ENCODE assay signal across 8 cellular contexts in the genomic region with DNA sequence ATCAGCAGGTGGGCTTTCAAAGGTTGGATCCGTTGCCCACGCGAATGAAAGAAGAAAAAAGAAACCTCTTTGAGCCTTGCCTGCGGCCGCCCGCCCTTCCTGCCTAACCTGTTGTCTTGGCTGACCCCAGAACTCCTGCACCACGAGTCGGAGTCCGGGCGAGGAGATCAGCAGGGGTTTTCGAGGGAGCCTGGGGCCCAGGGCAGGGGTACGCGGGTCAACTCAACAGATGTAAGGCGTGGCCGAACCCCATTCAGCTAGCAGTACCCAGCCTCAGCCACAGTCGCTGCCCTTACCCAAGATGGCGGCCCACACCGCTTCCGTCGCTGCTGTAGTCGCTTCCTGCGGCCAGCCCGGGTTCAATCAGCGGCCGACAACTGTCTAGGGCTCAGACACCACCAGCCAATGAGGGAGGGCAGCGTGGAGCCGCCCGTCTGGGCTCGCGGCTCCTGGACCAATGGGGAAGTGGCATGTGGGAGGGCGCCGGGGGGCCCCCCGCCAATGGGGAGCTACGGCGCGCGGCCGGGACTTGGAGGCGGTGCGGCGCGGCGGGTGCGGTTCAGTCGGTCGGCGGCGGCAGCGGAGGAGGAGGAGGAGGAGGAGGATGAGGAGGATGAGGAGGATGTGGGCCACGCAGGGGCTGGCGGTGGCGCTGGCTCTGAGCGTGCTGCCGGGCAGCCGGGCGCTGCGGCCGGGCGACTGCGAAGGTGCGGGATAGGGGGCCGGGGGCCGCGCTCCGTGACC. TPM values are rescaled to one million over a fixed set of nuclear protein-coding genes. Genes with fewer than 3 reads are reported as not detected.
DNase-seq lines count a peak whose midpoint lies in the region; ATAC-seq, FAIRE-seq and TF ChIP-seq lines count a peak whose summit lies in the region.

A gene (plus strand): TSS at position 562 of the 744 bp plus-strand sequence. CDS start 52 bp downstream, at position 614.

- no peak for TF ChIP-seq CTCF in astrocyte (IDR thresholded peaks at IDR 0.05; ENCODE audit: insufficient read depth, low read depth, low read length)
- TF ChIP-seq CTCF in vagina (IDR thresholded peaks at IDR 0.05): no peak

- H3K27ac ChIP-seq in astrocyte (ENCODE audit: low read depth, low read length) (peak within 1 kb of the TSS; percentile 98), right cardiac atrium (ENCODE audit: low read length) (peak within 1 kb of the TSS; percentile 91), vagina (peak within 1 kb of the TSS; percentile 87)

- H3K4me1 Mint-ChIP-seq in astrocyte (ENCODE audit: low read depth, unreplicated experiment): peaks cover 23% of the 10 kb centered on the region

- H3K4me3 Mint-ChIP-seq in astrocyte (ENCODE audit: unreplicated experiment): peak within 1 kb of the TSS; percentile 100

- H3K27me3 Mint-ChIP-seq in astrocyte (ENCODE audit: low read depth, unreplicated experiment): no peaks in the 10 kb centered on the region

- intact Hi-C loops in right cardiac atrium (cut with DNase I): loop anchor here in 2 of 4 donors (10.0 kb wide), 1 partner anchor 770 kb away; a partner anchor contains a TSS
- intact Hi-C loops in vagina (cut with DNase I): loop anchor here (5.0 kb wide), 1 partner anchor 768 kb away; a partner anchor contains a TSS

- ATAC-seq in GM18505 (IDR thresholded peaks at IDR 0.05; ENCODE audit: unreplicated experiment) (peak; percentile 92), HG02973 (IDR thresholded peaks at IDR 0.05; ENCODE audit: unreplicated experiment) (peak; percentile 92), right cardiac atrium (peak; percentile 98 to 99)

- H3K9me3 ChIP-seq in astrocyte (ENCODE audit: insufficient read depth, low read depth, low read length) (no peaks in the 10 kb centered on the region), right cardiac atrium (ENCODE audit: control insufficient read depth, low read length) (no peaks in the 10 kb centered on the region), vagina (no peaks in the 10 kb centered on the region)

- H3K4me1 ChIP-seq in astrocyte (ENCODE audit: insufficient read depth, low read length) (peaks cover 32% of the 10 kb centered on the region), right cardiac atrium (ENCODE audit: control insufficient read depth, insufficient read depth, low read length) (peaks cover 1% of the 10 kb centered on the region), vagina (peaks cover 55% of the 10 kb centered on the region)

- FAIRE-seq in astrocyte (lab: Jason Lieb, UNC): no peak

- H3K27ac Mint-ChIP-seq in astrocyte (ENCODE audit: unreplicated experiment): peak within 1 kb of the TSS; percentile 99

- peak within 1 kb of the TSS; percentile 90 for H3K4me2 ChIP-seq in astrocyte (ENCODE audit: low read length)

- no peaks in the 10 kb centered on the region for H3K9me3 Mint-ChIP-seq in astrocyte (ENCODE audit: unreplicated experiment)

- H3K27me3 ChIP-seq in astrocyte (ENCODE audit: insufficient read depth, low read length) (no peaks in the 10 kb centered on the region), right cardiac atrium (ENCODE audit: control insufficient read depth, insufficient read depth) (no peaks in the 10 kb centered on the region), vagina (no peaks in the 10 kb centered on the region)

- peaks cover 59% of the 10 kb centered on the region for H3K79me2 ChIP-seq in astrocyte (ENCODE audit: insufficient read depth, low read length)

- H2AFZ ChIP-seq in astrocyte (ENCODE audit: low read depth, low read length): peak within 1 kb of the TSS; percentile 97

- peak within 1 kb of the TSS; percentile 100 for H3K9ac ChIP-seq in astrocyte (ENCODE audit: low read length)

- DNase-seq in NCI-H2029 (lab: John Stamatoyannopoulos, UW) (peak; percentile 78), T-helper 22 cell (ENCODE audit: low read depth) (peak; percentile 98), astrocyte (ENCODE audit: low read depth) (peak; percentile 94), right cardiac atrium (peak; percentile 99), putamen (ENCODE audit: low spot score) (peak; percentile 99), vagina (ENCODE audit: extremely low spot score in 2 of 2) (peak in 1 of 2 donors; percentile 99)

- H3K36me3 ChIP-seq in astrocyte (ENCODE audit: insufficient read depth, low read length) (peaks cover 18% of the 10 kb centered on the region), vagina (peaks cover 0 to 7% of the 10 kb centered on the region in 2 donors)

- H3K4me3 ChIP-seq in astrocyte (ENCODE audit: insufficient read depth, low read depth, low read length): peak within 1 kb of the TSS; percentile 99
- peak within 1 kb of the TSS; percentile 71 for H3K4me3 ChIP-seq in right cardiac atrium (ENCODE audit: low read length)
- H3K4me3 ChIP-seq in vagina: peak within 1 kb of the TSS; percentile 64 to 84

- peak; percentile 96 for TF ChIP-seq POLR2A in GM18505 (IDR thresholded peaks at IDR 0.05; ENCODE audit: borderline replicate concordance, extremely low read depth, insufficient read depth, insufficient read length)
- peak in 1 of 2 donors; percentile 77 for TF ChIP-seq POLR2A in vagina (IDR thresholded peaks at IDR 0.05)

- under 1% methylated on average over 65 of the region's 65 CpGs for WGBS in right cardiac atrium

- peaks cover 6% of the 10 kb centered on the region for H3K36me3 Mint-ChIP-seq in astrocyte (ENCODE audit: low read depth, unreplicated experiment)

- H4K20me1 ChIP-seq in astrocyte (ENCODE audit: insufficient read depth, low read length): peaks cover 41% of the 10 kb centered on the region

RNA-seq across cellular contexts. Expression of the gene that starts here (rescaled TPM):
- total RNA-seq in astrocyte (125 and 131 TPM in 2 replicates), right cardiac atrium (100 to 1,000 TPM in 1 of 4 donors, 10 to 100 TPM in 3; 51.7 to 120 (median 86.9) TPM), vagina (42.2 TPM)
- polyA plus RNA-seq in right cardiac atrium: 49.2 TPM
